ENCODE assay signal across 8 cellular contexts in genomic region chr2:12965540-12966269, GRCh38.
DNase-seq lines count a peak whose midpoint lies in the region; ATAC-seq lines count a peak whose summit lies in the region.

No MANE protein-coding gene starts in this region.

- H3K4me3 Mint-ChIP-seq in activated T-helper 17 cell treated with anti-CD3 and anti-CD28 coated beads, Interleukin-2, amount 50 U/mL, for 72 hours: peak overlapping the region; percentile 27

- no peak overlapping the region for H3K27ac ChIP-seq in BLaER1

- no peaks in the 10 kb centered on the region for H3K9me3 ChIP-seq in BLaER1

- peaks cover 8% of the 10 kb centered on the region for H3K4me1 Mint-ChIP-seq in activated T-helper 17 cell treated with anti-CD3 and anti-CD28 coated beads, Interleukin-2, amount 50 U/mL, for 72 hours

- no peaks in the 10 kb centered on the region for H3K27me3 Mint-ChIP-seq in activated T-helper 17 cell treated with anti-CD3 and anti-CD28 coated beads, Interleukin-2, amount 50 U/mL, for 72 hours

- peak; percentile 90 for ATAC-seq in activated T-helper 17 cell treated with anti-CD3 and anti-CD28 coated beads, Interleukin-2, amount 50 U/mL, for 72 hours (replicated peaks)

- peak overlapping the region; percentile 29 for H3K4me2 ChIP-seq in BLaER1

- H3K4me1 ChIP-seq in BLaER1: peaks cover 14% of the 10 kb centered on the region

- DNase-seq in HS-5 (ENCODE audit: low read depth): peak; percentile 32
- peak; percentile 54 for DNase-seq in kidney glomerular epithelial cell (lab: John Stamatoyannopoulos, UW)
- DNase-seq in NCI-H524 (lab: John Stamatoyannopoulos, UW): no peak
- no peak for DNase-seq in anterior cingulate cortex (lab: John Stamatoyannopoulos, UW)
- DNase-seq in activated CD8-positive, alpha-beta memory T cell treated with anti-CD3 and anti-CD28 coated beads, Interleukin-2, amount 50 U/mL, for 4 hours: no peak
- DNase-seq in mesenteric fat pad (ENCODE audit: low spot score): no peak

- H3K36me3 ChIP-seq in BLaER1: no peaks in the 10 kb centered on the region

- no peaks in the 10 kb centered on the region for H4K20me1 ChIP-seq in BLaER1

- no peaks in the 10 kb centered on the region for H3K27me3 ChIP-seq in BLaER1

- H3K9me3 Mint-ChIP-seq in activated T-helper 17 cell treated with anti-CD3 and anti-CD28 coated beads, Interleukin-2, amount 50 U/mL, for 72 hours: no peaks in the 10 kb centered on the region

- H3K27ac Mint-ChIP-seq in activated T-helper 17 cell treated with anti-CD3 and anti-CD28 coated beads, Interleukin-2, amount 50 U/mL, for 72 hours: peak overlapping the region; percentile 67

- no peak overlapping the region for H3K9ac ChIP-seq in BLaER1

- no peak overlapping the region for H3K4me3 ChIP-seq in BLaER1

- H3K36me3 Mint-ChIP-seq in activated T-helper 17 cell treated with anti-CD3 and anti-CD28 coated beads, Interleukin-2, amount 50 U/mL, for 72 hours (ENCODE audit: low read depth): no peaks in the 10 kb centered on the region

Comparison
In these comparisons a context has a peak if more than half of its experiments do, and no peak if none do; other contexts are left out.
1. DNase-seq: peak in HS-5 (single experiment) and kidney glomerular epithelial cell (single experiment); none in NCI-H524 (0 of 2), anterior cingulate cortex (0 of 58), activated CD8-positive, alpha-beta memory T cell treated with anti-CD3 and anti-CD28 coated beads, Interleukin-2, amount 50 U/mL, for 4 hours (single experiment) and mesenteric fat pad (single experiment).